In genomic region chr10:124529661-124530214, GRCh38 we compare ENCODE assay signal across 10 cellular contexts.
DNase-seq lines count a peak whose midpoint lies in the region; ATAC-seq, FAIRE-seq and TF ChIP-seq lines count a peak whose summit lies in the region.
"Had no signal": no experiment of that assay in that cellular context is flagged by ENCODE, and none has a peak within 500 bp of the region (broad histone marks: within the 10 kb centered on the region; RNA-seq: fewer than 3 reads in every experiment).

No MANE protein-coding gene starts in this region.

- no peaks in the 10 kb centered on the region for H3K9me3 ChIP-seq in A549
- H3K9me3 ChIP-seq in IMR-90 (ENCODE audit: control insufficient read depth, insufficient read depth, low read length), result no peaks in the 10 kb centered on the region
- H3K9me3 ChIP-seq: SJCRH30 had no signal

- ATAC-seq in A549, result peak; percentile 49 to 60
- peak; percentile 7 for ATAC-seq in GM21381 (IDR thresholded peaks at IDR 0.05; ENCODE audit: unreplicated experiment)
- ATAC-seq in IMR-90 (ENCODE audit: low read depth), result peak; percentile 33
- ATAC-seq in HG02938 (IDR thresholded peaks at IDR 0.05; ENCODE audit: unreplicated experiment), result no peak

- H3K27ac ChIP-seq in A549 (no peak overlapping the region), IMR-90 (ENCODE audit: insufficient read depth, low read length) (no peak overlapping the region), mesendoderm (ENCODE audit: low read depth, low read length) (no peak overlapping the region)
- H3K27ac ChIP-seq: neural progenitor cell, SJCRH30 had no signal

- no peak overlapping the region for H3K56ac ChIP-seq in IMR-90 (ENCODE audit: extremely low read depth, insufficient read depth, low read length)
- no peak overlapping the region for H3K56ac ChIP-seq in mesendoderm (ENCODE audit: low read length)

- no peak overlapping the region for H4K91ac ChIP-seq in IMR-90 (ENCODE audit: insufficient read depth, low read depth, low read length)

- H3K27me3 ChIP-seq in IMR-90 (ENCODE audit: control insufficient read depth, insufficient read depth, low read length) (no peaks in the 10 kb centered on the region), mesendoderm (ENCODE audit: insufficient read depth, low read length, poor library complexity) (no peaks in the 10 kb centered on the region)
- H3K27me3 ChIP-seq: neural progenitor cell, SJCRH30 had no signal

- H3K4me2 ChIP-seq in A549 (peak overlapping the region; percentile 18; the same call in 2 of the 3 replicates), IMR-90 (ENCODE audit: low read depth, low read length) (no peak overlapping the region), mesendoderm (ENCODE audit: low read length) (no peak overlapping the region)
- H3K4me2 ChIP-seq: neural progenitor cell had no signal

- 45% methylated on average over 11 of the region's 17 CpGs for WGBS in A549 (ENCODE audit: missing lambda C conversion rate)
- WGBS in IMR-90 (ENCODE audit: extremely low coverage in 2 of 2, insufficient read length in 1 of 2), 2 experiments, result 59% methylated on average over 9 of the region's 17 CpGs; no CpG with 5 or more reads in 1 of the 2 experiments
- WGBS in mesendoderm (ENCODE audit: extremely low coverage, insufficient coverage, low lambda C conversion rate), result no CpG with 5 or more reads among the region's 17 CpGs

- H3K79me2 ChIP-seq in mesendoderm (ENCODE audit: control insufficient read depth, insufficient read depth, low read length), result no peaks in the 10 kb centered on the region

- H2AK9ac ChIP-seq in IMR-90 (replicated peaks; ENCODE audit: low read depth, low read length, poor library complexity), result no peak overlapping the region

- H3K9me1 ChIP-seq in IMR-90 (ENCODE audit: insufficient read depth, low read length), result no peaks in the 10 kb centered on the region

- TF ChIP-seq CTCF in A549 (IDR thresholded peaks at IDR 0.05) (no peak), IMR-90 (conservative IDR thresholded peaks at IDR 0.05; ENCODE audit: low read depth, low read length) (no peak), fibroblast of mammary gland (conservative IDR thresholded peaks at IDR 0.05; ENCODE audit: control insufficient read depth, insufficient read depth, low read depth, low read length) (no peak)

- H3K23ac ChIP-seq in IMR-90 (ENCODE audit: low read depth, low read length) (no peak overlapping the region), mesendoderm (ENCODE audit: low read length) (no peak overlapping the region)

- H2AK5ac ChIP-seq in IMR-90 (ENCODE audit: low read depth, low read length) (no peak overlapping the region), mesendoderm (ENCODE audit: low read length) (no peak overlapping the region)

- in situ Hi-C loops in IMR-90 (cut with MboI; ENCODE audit: low sequenced_read_pairs), result loop anchor here (25.0 kb wide), 1 partner anchor 458 kb away; no protein-coding TSS in a partner anchor

- no peak for TF ChIP-seq EP300 in A549 (IDR thresholded peaks at IDR 0.05)

- H3K79me1 ChIP-seq in IMR-90 (ENCODE audit: low read depth in 1 of 2, low read length in 2 of 2) (no peaks in the 10 kb centered on the region), mesendoderm (ENCODE audit: low read length) (no peaks in the 10 kb centered on the region)

- no peaks in the 10 kb centered on the region for H3K36me3 ChIP-seq in IMR-90 (ENCODE audit: control insufficient read depth, insufficient read depth, low read length)
- no peaks in the 10 kb centered on the region for H3K36me3 ChIP-seq in mesendoderm (ENCODE audit: control insufficient read depth, insufficient read depth, low read length)
- H3K36me3 ChIP-seq: neural progenitor cell, SJCRH30 had no signal

- H3K4ac ChIP-seq in IMR-90 (ENCODE audit: low read depth, low read length) (no peak overlapping the region), mesendoderm (ENCODE audit: low read depth, low read length) (no peak overlapping the region)

- TF ChIP-seq RAD21 in A549 (conservative IDR thresholded peaks at IDR 0.05 in 1 of 2, IDR thresholded peaks at IDR 0.05 in 1 of 2), result no peak
- TF ChIP-seq RAD21 in IMR-90 (IDR thresholded peaks at IDR 0.05; ENCODE audit: low read length), result no peak

- no peak overlapping the region for H4K5ac ChIP-seq in IMR-90 (ENCODE audit: low read depth, low read length)
- H4K5ac ChIP-seq in mesendoderm (ENCODE audit: low read length), result no peak overlapping the region

- H3K4me1 ChIP-seq in A549 (peaks cover 5% of the 10 kb centered on the region; the same call in 1 of the 3 replicates), IMR-90 (ENCODE audit: control insufficient read depth, insufficient read depth, low read length) (no peaks in the 10 kb centered on the region), mesendoderm (ENCODE audit: control insufficient read depth, low read depth, low read length) (no peaks in the 10 kb centered on the region)
- H3K4me1 ChIP-seq: neural progenitor cell, SJCRH30 had no signal

- intact Hi-C loops in IMR-90 (cut with micrococcal nuclease), result loop anchor here (1.0 to 10.0 kb wide), 4 partner anchors 212 to 455 kb away; partner anchors contain the start of gene EEF1AKMT2

- POLR2A ChIA-PET in A549 (lab: Yijun Ruan, JAX), result interaction anchor here (0.7 to 1.0 kb wide), 2 partner anchors 212 to 272 kb away, joined by 3 to 5 read pairs; partner anchors contain the start of gene ABRAXAS2
- POLR2A ChIA-PET in IMR-90 (lab: Charles Lee; ENCODE audit: unreplicated experiment), result no interaction called here

- no peak overlapping the region for H2BK120ac ChIP-seq in IMR-90 (ENCODE audit: low read depth, low read length)
- H2BK120ac ChIP-seq in mesendoderm (ENCODE audit: low read depth, low read length), result no peak overlapping the region

- H2BK15ac ChIP-seq in IMR-90 (ENCODE audit: low read depth, low read length), result no peak overlapping the region
- H2BK15ac ChIP-seq in mesendoderm (replicated peaks; ENCODE audit: low read depth), result no peak overlapping the region

- peak overlapping the region; percentile 87 for H2AFZ ChIP-seq in IMR-90 (replicated peaks; ENCODE audit: low read length, poor library complexity)
- H2AFZ ChIP-seq: neural progenitor cell had no signal

- no peak for FAIRE-seq in A549 (lab: Jason Lieb, UNC)

- DNase-seq in A549 (ENCODE audit: low read depth in 1 of 2, low spot score in 1 of 2) (no peak), IMR-90 (no peak), fibroblast of mammary gland (ENCODE audit: low read depth) (peak; percentile 39), mesendoderm (no peak), dermis blood vessel endothelial cell (no peak), DMS53 (lab: John Stamatoyannopoulos, UW) (no peak)

- H4K8ac ChIP-seq in IMR-90 (ENCODE audit: low read depth in 2 of 2, low read length in 2 of 2), result no peak overlapping the region
- H4K8ac ChIP-seq in mesendoderm (ENCODE audit: low read depth, low read length), result no peak overlapping the region

- BruUV-seq in IMR-90 (replicated peaks; lab: Mats Ljungman, UMichigan), result no TSS peak

- dilution Hi-C loops in IMR-90 (cut with HindIII; ENCODE audit: low sequenced_read_pairs, unreplicated experiment), result no loop called here

- no peaks in the 10 kb centered on the region for H4K20me1 ChIP-seq in IMR-90 (ENCODE audit: insufficient read depth, low read length)

- H3K14ac ChIP-seq in IMR-90 (replicated peaks; ENCODE audit: low read depth, low read length), result no peak overlapping the region

- no peak overlapping the region for H3K4me3 ChIP-seq in A549
- no peak overlapping the region for H3K4me3 ChIP-seq in IMR-90 (ENCODE audit: insufficient read depth, low read depth, low read length)
- H3K4me3 ChIP-seq in fibroblast of mammary gland (ENCODE audit: control insufficient read depth, low read depth, low read length), result peak overlapping the region; percentile 4
- H3K4me3 ChIP-seq in mesendoderm (ENCODE audit: low read length), result no peak overlapping the region
- H3K4me3 ChIP-seq: neural progenitor cell had no signal

- TF ChIP-seq POLR2A in A549 (IDR thresholded peaks at IDR 0.05; ENCODE audit: low read length), result no peak
- no peak for TF ChIP-seq POLR2A in IMR-90 (IDR thresholded peaks at IDR 0.05; ENCODE audit: low read depth, low read length)

- H2BK20ac ChIP-seq in IMR-90 (ENCODE audit: low read depth, low read length), result no peak overlapping the region

- H3K9ac ChIP-seq in IMR-90 (ENCODE audit: low read depth, low read length) (no peak overlapping the region), mesendoderm (ENCODE audit: low read length) (no peak overlapping the region)
- H3K9ac ChIP-seq: neural progenitor cell had no signal

- CTCF ChIA-PET in A549 (lab: Yijun Ruan, JAX) (interaction anchor here (0.6 to 6.8 kb wide), 30 partner anchors 8 to 794 kb away, joined by 3 to 79 read pairs (median 4); no protein-coding TSS in a partner anchor), IMR-90 (lab: Yijun Ruan, JAX) (interaction anchor here (1.5 to 1.9 kb wide), 2 partner anchors 9 to 212 kb away, joined by 4 to 12 read pairs; no protein-coding TSS in a partner anchor)

- no peak overlapping the region for H2BK5ac ChIP-seq in IMR-90 (ENCODE audit: low read depth, low read length, poor library complexity, severe bottlenecking)
- no peak overlapping the region for H2BK5ac ChIP-seq in mesendoderm (ENCODE audit: low read length)

- H3K18ac ChIP-seq in IMR-90 (ENCODE audit: low read depth, low read length) (no peak overlapping the region), mesendoderm (ENCODE audit: low read length) (no peak overlapping the region)

TF ChIP-seq in A549, 52 proteins besides CTCF, POLR2A, EP300 and RAD21:
- no peak for TF ChIP-seq MAFK (IDR thresholded peaks at IDR 0.05; ENCODE audit: partially characterized antibody)
- no peak for TF ChIP-seq HDAC2 (IDR thresholded peaks at IDR 0.05)

TF ChIP-seq in IMR-90, 13 proteins besides CTCF, POLR2A, EP300 and RAD21 (continues in another document):
- no peak for TF ChIP-seq CHD1 (IDR thresholded peaks at IDR 0.05; ENCODE audit: low read depth, low read length)
- no peak for TF ChIP-seq ELK1 (IDR thresholded peaks at IDR 0.05; ENCODE audit: borderline replicate concordance, low read depth, low read length)
- TF ChIP-seq USF2 (IDR thresholded peaks at IDR 0.05; ENCODE audit: low read depth, low read length), result no peak
- no peak for TF ChIP-seq MAZ (IDR thresholded peaks at IDR 0.05; ENCODE audit: borderline replicate concordance, low read depth, low read length)
